Comparison of ENCODE assay signal across 14 cellular contexts in genomic region chr2:106174056-106174455, GRCh38. TPM values are rescaled to one million over a fixed set of nuclear protein-coding genes. Genes with fewer than 3 reads are reported as not detected.
DNase-seq lines count a peak whose midpoint lies in the region; ATAC-seq and TF ChIP-seq lines count a peak whose summit lies in the region.
"Had no signal": no experiment of that assay in that cellular context is flagged by ENCODE, and none has a peak within 500 bp of the region (broad histone marks: within the 10 kb centered on the region; RNA-seq: fewer than 3 reads in every experiment).

No MANE protein-coding gene starts in this region.

- peak overlapping the region; percentile 76 for H3K27ac ChIP-seq in BLaER1
- H3K27ac ChIP-seq in CD4-positive, alpha-beta T cell (ENCODE audit: low read depth, low read length) = no peak overlapping the region
- H3K27ac ChIP-seq in naive thymus-derived CD4-positive, alpha-beta T cell (ENCODE audit: low read depth, low read length) = no peak overlapping the region
- H3K27ac ChIP-seq in coronary artery = no peak overlapping the region

- peak overlapping the region; percentile 39 for H3K27ac Mint-ChIP-seq in CD4-positive, alpha-beta T cell
- peak overlapping the region; percentile 29 for H3K27ac Mint-ChIP-seq in activated T-helper 17 cell treated with anti-CD3 and anti-CD28 coated beads, Interleukin-2, amount 50 U/mL, for 72 hours
- H3K27ac Mint-ChIP-seq in naive thymus-derived CD4-positive, alpha-beta T cell = peak overlapping the region in 7 of 9 donors; percentile 14 to 74 (median 44)

- no peaks in the 10 kb centered on the region for H3K27me3 ChIP-seq in BLaER1
- H3K27me3 ChIP-seq in CD4-positive, alpha-beta T cell (ENCODE audit: control insufficient read depth, insufficient read depth, low read length) = no peaks in the 10 kb centered on the region
- no peaks in the 10 kb centered on the region for H3K27me3 ChIP-seq in naive thymus-derived CD4-positive, alpha-beta T cell (ENCODE audit: control insufficient read depth in 2 of 2, insufficient read depth in 2 of 2, low read length in 2 of 2)

- H3K36me3 Mint-ChIP-seq in CD4-positive, alpha-beta T cell (ENCODE audit: low read depth) = peaks cover 15% of the 10 kb centered on the region
- peaks cover 4% of the 10 kb centered on the region for H3K36me3 Mint-ChIP-seq in activated T-helper 17 cell treated with anti-CD3 and anti-CD28 coated beads, Interleukin-2, amount 50 U/mL, for 72 hours (ENCODE audit: low read depth)
- peaks cover 1 to 13% (median 5%) of the 10 kb centered on the region in 5 donors for H3K36me3 Mint-ChIP-seq in naive thymus-derived CD4-positive, alpha-beta T cell

- POLR2A ChIA-PET in CD4-positive, alpha-beta T cell (lab: Charles Lee) = interaction anchor here (0.6 to 1.5 kb wide), 2 partner anchors 14 to 875 kb away, joined by 3 to 8 read pairs; no protein-coding TSS in a partner anchor
- POLR2A ChIA-PET in naive thymus-derived CD4-positive, alpha-beta T cell (lab: Charles Lee) = interaction anchor here (0.9 to 1.5 kb wide), 2 partner anchors 10 to 14 kb away, joined by 3 to 8 read pairs; no protein-coding TSS in a partner anchor

- no peak for ATAC-seq in CD4-positive, alpha-beta T cell (ENCODE audit: poor library complexity)
- no peak for ATAC-seq in activated T-helper 17 cell treated with anti-CD3 and anti-CD28 coated beads, Interleukin-2, amount 50 U/mL, for 72 hours (replicated peaks)
- ATAC-seq in naive thymus-derived CD4-positive, alpha-beta T cell = no peak

- peaks cover 37% of the 10 kb centered on the region for H3K36me3 ChIP-seq in BLaER1
- peaks cover 0 to 4% (median 0%) of the 10 kb centered on the region in 3 experiments for H3K36me3 ChIP-seq in naive thymus-derived CD4-positive, alpha-beta T cell (ENCODE audit: control insufficient read depth in 2 of 3, insufficient read depth in 3 of 3, low read length in 3 of 3)

- H3K9ac ChIP-seq in BLaER1 = peak overlapping the region; percentile 60; the same call in 1 of the 2 replicates

- H3K4me3 ChIP-seq in BLaER1 (no peak overlapping the region), coronary artery (no peak overlapping the region)
- H3K4me3 ChIP-seq in naive thymus-derived CD4-positive, alpha-beta T cell (ENCODE audit: low read length) = no peak overlapping the region

- no peak overlapping the region for H3K4me3 Mint-ChIP-seq in CD4-positive, alpha-beta T cell
- H3K4me3 Mint-ChIP-seq in activated T-helper 17 cell treated with anti-CD3 and anti-CD28 coated beads, Interleukin-2, amount 50 U/mL, for 72 hours = no peak overlapping the region
- H3K4me3 Mint-ChIP-seq in naive thymus-derived CD4-positive, alpha-beta T cell = peak overlapping the region in 3 of 10 donors; percentile 2 to 12 (median 9)

- no peaks in the 10 kb centered on the region for H3K27me3 Mint-ChIP-seq in CD4-positive, alpha-beta T cell
- no peaks in the 10 kb centered on the region for H3K27me3 Mint-ChIP-seq in activated T-helper 17 cell treated with anti-CD3 and anti-CD28 coated beads, Interleukin-2, amount 50 U/mL, for 72 hours
- no peaks in the 10 kb centered on the region for H3K27me3 Mint-ChIP-seq in naive thymus-derived CD4-positive, alpha-beta T cell

- H3K9me3 ChIP-seq in BLaER1 = no peaks in the 10 kb centered on the region
- H3K9me3 ChIP-seq in CD4-positive, alpha-beta T cell (ENCODE audit: control insufficient read depth, low read length) = no peaks in the 10 kb centered on the region
- H3K9me3 ChIP-seq in naive thymus-derived CD4-positive, alpha-beta T cell (ENCODE audit: control insufficient read depth in 2 of 3, low read length in 3 of 3) = no peaks in the 10 kb centered on the region

- H3K9me3 Mint-ChIP-seq in CD4-positive, alpha-beta T cell = no peaks in the 10 kb centered on the region
- H3K9me3 Mint-ChIP-seq in activated T-helper 17 cell treated with anti-CD3 and anti-CD28 coated beads, Interleukin-2, amount 50 U/mL, for 72 hours = no peaks in the 10 kb centered on the region
- H3K9me3 Mint-ChIP-seq in naive thymus-derived CD4-positive, alpha-beta T cell = peaks cover 0 to 4% (median 0%) of the 10 kb centered on the region in 11 donors

- H3K4me1 Mint-ChIP-seq in CD4-positive, alpha-beta T cell (ENCODE audit: low read depth) = peaks cover 87% of the 10 kb centered on the region
- peaks cover 19% of the 10 kb centered on the region for H3K4me1 Mint-ChIP-seq in activated T-helper 17 cell treated with anti-CD3 and anti-CD28 coated beads, Interleukin-2, amount 50 U/mL, for 72 hours
- peaks cover 20 to 95% (median 83%) of the 10 kb centered on the region in 7 donors for H3K4me1 Mint-ChIP-seq in naive thymus-derived CD4-positive, alpha-beta T cell

- peaks cover 88% of the 10 kb centered on the region for H4K20me1 ChIP-seq in BLaER1

- H3K4me2 ChIP-seq in BLaER1 = peak overlapping the region; percentile 82

- intact Hi-C loops in CD4-positive, alpha-beta T cell (cut with DNase I, micrococcal nuclease) = no loop called here
- intact Hi-C loops in naive thymus-derived CD4-positive, alpha-beta T cell (cut with micrococcal nuclease) = no loop called here

- no peak for DNase-seq in CD4-positive, alpha-beta T cell
- DNase-seq in naive thymus-derived CD4-positive, alpha-beta T cell = no peak
- DNase-seq in T1000 (lab: John Stamatoyannopoulos, UW) = no peak
- DNase-seq in NCI-H1092 treated with DMSO at 0.1 percent for 48 hours (lab: John Stamatoyannopoulos, UW) = no peak
- DNase-seq in anterior cingulate cortex (lab: John Stamatoyannopoulos, UW) = no peak
- DNase-seq in coronary artery (ENCODE audit: low spot score) = no peak
- DNase-seq: DMS79 treated with DMSO at 0.1 percent for 48 hours, GOT3, NCI-H1436 treated with DMSO at 0.1 percent for 48 hours, NCI-H2081 treated with DMSO at 0.1 percent for 48 hours, NCI-H2227 treated with DMSO at 0.1 percent for 48 hours, NCI-H524 had no signal

- TF ChIP-seq CTCF in CD4-positive, alpha-beta T cell (IDR thresholded peaks at IDR 0.05) = no peak
- TF ChIP-seq CTCF in coronary artery (IDR thresholded peaks at IDR 0.05) = no peak

- CTCF ChIA-PET in CD4-positive, alpha-beta T cell (lab: Charles Lee) = no interaction called here
- CTCF ChIA-PET in naive thymus-derived CD4-positive, alpha-beta T cell (lab: Charles Lee) = interaction anchor here (1.6 kb wide), 1 partner anchor 9 kb away, joined by 3 read pairs; no protein-coding TSS in a partner anchor

- H3K4me1 ChIP-seq in BLaER1 = peaks cover 94% of the 10 kb centered on the region
- peaks cover 0 to 28% of the 10 kb centered on the region in 2 donors for H3K4me1 ChIP-seq in naive thymus-derived CD4-positive, alpha-beta T cell (ENCODE audit: control insufficient read depth in 2 of 2, insufficient read depth in 2 of 2, low read length in 2 of 2)

RNA-seq across cellular contexts. Expression of gene UXS1, which starts 20.0 kb away (rescaled TPM):
- 10 to 100 TPM; 59.3 to 67.1 TPM for total RNA-seq in CD4-positive, alpha-beta T cell
- 100 to 1,000 TPM in 1 of 2 donors, 10 to 100 TPM in 1; 62.0 to 105 TPM for total RNA-seq in activated T-helper 17 cell treated with anti-CD3 and anti-CD28 coated beads, Interleukin-2, amount 50 U/mL, for 72 hours
- 100 to 1,000 TPM in 2 of 5 experiments, 10 to 100 TPM in 3; 52.3 to 185 (median 93.3) TPM for total RNA-seq in naive thymus-derived CD4-positive, alpha-beta T cell
- 100 to 1,000 TPM in 1 of 2 donors, 10 to 100 TPM in 1; 74.2 to 108 TPM for polyA plus RNA-seq in naive thymus-derived CD4-positive, alpha-beta T cell
